32 cellular contexts compared by ENCODE assay signal in the genomic region with DNA sequence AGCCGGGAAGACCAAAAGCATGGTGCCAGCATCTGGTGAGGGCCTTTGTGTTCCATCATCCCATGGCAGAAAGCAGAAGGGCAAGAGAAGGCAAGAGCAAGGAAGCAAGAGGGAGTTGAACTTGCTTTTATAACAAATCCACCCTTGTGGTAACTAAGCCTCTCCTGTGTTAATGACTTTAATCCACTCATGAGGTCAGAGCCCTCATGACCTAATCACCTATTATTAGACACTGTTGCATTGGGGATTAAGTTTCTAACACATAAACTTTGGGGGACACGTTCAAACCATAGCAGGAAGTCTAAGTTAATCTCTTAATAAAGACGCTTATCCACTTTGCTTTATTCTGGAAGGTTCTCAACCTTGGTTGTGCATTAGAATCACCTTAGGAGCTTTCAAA. TPM values are rescaled to one million over a fixed set of nuclear protein-coding genes. Genes with fewer than 3 reads are reported as not detected.
"Had no signal": no experiment of that assay in that cellular context is flagged by ENCODE, and none has a peak within 500 bp of the region (broad histone marks: within the 10 kb centered on the region; RNA-seq: fewer than 3 reads in every experiment).

No MANE protein-coding gene starts in this region.

- H3K4me3 ChIP-seq: adrenal gland, body of pancreas, breast epithelium, SJSA1 had no signal

- H3K27me3 ChIP-seq: body of pancreas, SJSA1 had no signal

- H3K36me3 ChIP-seq: adrenal gland, breast epithelium, SJSA1 had no signal

- H3K27ac Mint-ChIP-seq: activated B cell treated with CpG ODN at 0.5 μM for 24 hours; activated CD4-positive, alpha-beta memory T cell treated with anti-CD3 and anti-CD28 coated beads for 36 hours; activated naive CD4-positive, alpha-beta T cell treated with anti-CD3 and anti-CD28 coated beads for 36 hours; activated naive CD4-positive, alpha-beta T cell treated with anti-CD3 and anti-CD28 coated beads, Interleukin-2, amount 50 U/mL, for 72 hours; activated T-helper 1 cell treated with anti-CD3 and anti-CD28 coated beads, Interleukin-12 subunit alpha, Interleukin-12 subunit beta, Interleukin-2, Interleukin-4 antibody, amounts not matched to agents 30 ng/mL and 10 ng/mL and 1 ng/mL, durations not matched to agents 14 hours and 24 hours and 36 hours; T-helper 1 cell treated with Interleukin-12 subunit alpha and Interleukin-12 subunit beta and Interleukin-4 antibody, amounts not matched to agents 30 μg/mL and 1 μg/mL, for 36 hours; T-helper 2 cell treated with Interferon-gamma antibody and Interleukin-4, amounts not matched to agents 5 μg/mL and 100 μg/mL, for 36 hours had no signal

- H3K4me1 Mint-ChIP-seq: activated B cell treated with CpG ODN at 0.5 μM for 24 hours had no signal

- DNase-seq: activated B cell treated with CpG ODN at 0.5 μM for 24 hours; activated CD4-positive, alpha-beta memory T cell treated with anti-CD3 and anti-CD28 coated beads for 36 hours; activated CD4-positive, alpha-beta T cell treated with anti-CD3 and anti-CD28 coated beads for 4 hours; activated CD4-positive, alpha-beta T cell treated with anti-CD3 and anti-CD28 coated beads, Interleukin-2, amount 50 U/mL, for 1 hour; activated CD4-positive, CD25-positive, alpha-beta regulatory T cell treated with anti-CD3 and anti-CD28 coated beads, Interleukin-2, amount 50 U/mL, for 72 hours; activated CD8-positive, alpha-beta memory T cell treated with anti-CD3 and anti-CD28 coated beads, Interleukin-2, amount 50 U/mL, for 4 hours; activated gamma-delta T cell treated with Interleukin-2 at 50 U/mL for 16 hours; activated naive CD4-positive, alpha-beta T cell treated with anti-CD3 and anti-CD28 coated beads for 36 hours; activated T-cell treated with anti-CD3 and anti-CD28 coated beads for 4 hours; activated T-cell treated with anti-CD3 and anti-CD28 coated beads, Interleukin-2, amount 50 U/mL, for 4 hours; adrenal gland; body of pancreas; cerebellar nuclear complex; Karpas-422; NCI-H1105; NCI-H1417 treated with DMSO at 0.1 percent for 48 hours; NCI-H187 treated with DMSO at 0.1 percent for 48 hours; NCI-H2171 treated with DMSO at 0.1 percent for 48 hours; NCI-H2227 treated with DMSO at 0.1 percent for 48 hours; NCI-H446; NCI-H510A treated with DMSO at 0.1 percent for 48 hours; NCI-H526 treated with DMSO at 0.1 percent for 48 hours; NCI-H774; SK-N-SH had no signal

- H3K9me3 ChIP-seq: adrenal gland, body of pancreas, breast epithelium, SJSA1, SK-N-SH had no signal

- H3K27me3 Mint-ChIP-seq: activated B cell treated with CpG ODN at 0.5 μM for 24 hours; activated CD4-positive, alpha-beta memory T cell treated with anti-CD3 and anti-CD28 coated beads for 36 hours had no signal

- H3K4me2 ChIP-seq: SK-N-SH had no signal

- H3K9ac ChIP-seq: SK-N-SH had no signal

- ATAC-seq: activated naive CD4-positive, alpha-beta T cell treated with anti-CD3 and anti-CD28 coated beads, Interleukin-2, amount 50 U/mL, for 72 hours; activated T-cell treated with anti-CD3 and anti-CD28 coated beads, Interleukin-2, amount 50 U/mL, for 4 hours; body of pancreas; Panc1 had no signal

- H3K4me3 Mint-ChIP-seq: activated B cell treated with CpG ODN at 0.5 μM for 24 hours; activated CD4-positive, alpha-beta memory T cell treated with anti-CD3 and anti-CD28 coated beads for 36 hours; activated naive CD4-positive, alpha-beta T cell treated with anti-CD3 and anti-CD28 coated beads for 36 hours; activated T-cell treated with anti-CD3 and anti-CD28 coated beads, Interleukin-2, amount 50 U/mL, for 4 hours; activated T-helper 1 cell treated with anti-CD3 and anti-CD28 coated beads, Interleukin-12 subunit alpha, Interleukin-12 subunit beta, Interleukin-2, Interleukin-4 antibody, amounts not matched to agents 30 ng/mL and 10 ng/mL and 1 ng/mL, durations not matched to agents 14 hours and 24 hours and 36 hours; T-helper 1 cell treated with Interleukin-12 subunit alpha and Interleukin-12 subunit beta and Interleukin-4 antibody, amounts not matched to agents 30 μg/mL and 1 μg/mL, for 36 hours; T-helper 2 cell treated with Interferon-gamma antibody and Interleukin-4, amounts not matched to agents 5 μg/mL and 100 μg/mL, for 36 hours had no signal

- H3K27ac ChIP-seq: adrenal gland, body of pancreas, breast epithelium, SJSA1 had no signal

- H3K36me3 Mint-ChIP-seq: activated CD4-positive, alpha-beta memory T cell treated with anti-CD3 and anti-CD28 coated beads for 36 hours; activated naive CD4-positive, alpha-beta T cell treated with anti-CD3 and anti-CD28 coated beads, Interleukin-2, amount 50 U/mL, for 72 hours had no signal

- H3K4me1 ChIP-seq: adrenal gland, body of pancreas, breast epithelium, SJSA1 had no signal

- H3K9me3 Mint-ChIP-seq: activated B cell treated with CpG ODN at 0.5 μM for 24 hours; activated CD4-positive, alpha-beta memory T cell treated with anti-CD3 and anti-CD28 coated beads for 36 hours; activated naive CD4-positive, alpha-beta T cell treated with anti-CD3 and anti-CD28 coated beads for 36 hours; activated naive CD4-positive, alpha-beta T cell treated with anti-CD3 and anti-CD28 coated beads, Interleukin-2, amount 50 U/mL, for 72 hours; activated T-cell treated with anti-CD3 and anti-CD28 coated beads, Interleukin-2, amount 50 U/mL, for 4 hours; activated T-helper 1 cell treated with anti-CD3 and anti-CD28 coated beads, Interleukin-12 subunit alpha, Interleukin-12 subunit beta, Interleukin-2, Interleukin-4 antibody, amounts not matched to agents 30 ng/mL and 10 ng/mL and 1 ng/mL, durations not matched to agents 14 hours and 24 hours and 36 hours; T-helper 1 cell treated with Interleukin-12 subunit alpha and Interleukin-12 subunit beta and Interleukin-4 antibody, amounts not matched to agents 30 μg/mL and 1 μg/mL, for 36 hours; T-helper 2 cell treated with Interferon-gamma antibody and Interleukin-4, amounts not matched to agents 5 μg/mL and 100 μg/mL, for 36 hours had no signal

RNA-seq across cellular contexts. Expression of gene PCYT1B, which starts 12.5 kb away (rescaled TPM):
- total RNA-seq: activated B cell treated with CpG ODN at 0.5 μM for 24 hours; activated T-cell treated with anti-CD3 and anti-CD28 coated beads, Interleukin-2, amount 50 U/mL, for 4 hours; activated T-helper 1 cell treated with anti-CD3 and anti-CD28 coated beads, Interleukin-12 subunit alpha, Interleukin-12 subunit beta, Interleukin-2, Interleukin-4 antibody, amounts not matched to agents 30 ng/mL and 10 ng/mL and 1 ng/mL, durations not matched to agents 14 hours and 24 hours and 36 hours; MCF 10A; SJSA1 had no signal
